In genomic region chr1:191629836-191630235, GRCh38 we compare ENCODE assay signal across 2 cellular contexts.
TF ChIP-seq lines count a peak whose summit lies in the region.

No MANE protein-coding gene starts in this region.

TF ChIP-seq in GM23338, 12 proteins besides CTCF, POLR2A, EP300 and RAD21:
- TF ChIP-seq ZNF462 (CRISPR knock-in tag; IDR thresholded peaks at IDR 0.05) (no peak), EZH2phosphoT487 (IDR thresholded peaks at IDR 0.05; ENCODE audit: unreplicated experiment) (no peak), JUNB (IDR thresholded peaks at IDR 0.05; ENCODE audit: unreplicated experiment) (no peak), EZH2 (IDR thresholded peaks at IDR 0.05; ENCODE audit: low read depth, unreplicated experiment) (no peak), STAT1 (IDR thresholded peaks at IDR 0.05; ENCODE audit: unreplicated experiment) (no peak), POLR2AphosphoS5 (IDR thresholded peaks at IDR 0.05; ENCODE audit: low read depth) (no peak), REST (IDR thresholded peaks at IDR 0.05; ENCODE audit: unreplicated experiment) (no peak), ZNF114 (CRISPR knock-in tag; IDR thresholded peaks at IDR 0.05) (no peak), ETS1 (IDR thresholded peaks at IDR 0.05) (no peak), CREB1 (CRISPR knock-in tag; IDR thresholded peaks at IDR 0.05; ENCODE audit: low read depth) (no peak), ZNF331 (CRISPR knock-in tag; IDR thresholded peaks at IDR 0.05; ENCODE audit: low read depth) (no peak)

TF ChIP-seq in GM12878, 131 proteins besides CTCF, POLR2A, EP300 and RAD21 (continued from another document):
- TF ChIP-seq REST (IDR thresholded peaks at IDR 0.05; ENCODE audit: low read depth, low read length): no peak
- TF ChIP-seq SUZ12 (IDR thresholded peaks at IDR 0.05; ENCODE audit: unreplicated experiment): no peak
- no peak for TF ChIP-seq ZNF592 (IDR thresholded peaks at IDR 0.05)
- no peak for TF ChIP-seq SKIL (IDR thresholded peaks at IDR 0.05; ENCODE audit: low read depth, poor library complexity, severe bottlenecking)
- TF ChIP-seq NRF1 (conservative IDR thresholded peaks at IDR 0.05; ENCODE audit: low read depth, low read length): no peak
- TF ChIP-seq SRF (IDR thresholded peaks at IDR 0.05; ENCODE audit: low read depth in 2 of 2, low read length in 2 of 2): no peak
- TF ChIP-seq TCF12 (IDR thresholded peaks at IDR 0.05; ENCODE audit: low read depth, low read length): no peak
- TF ChIP-seq PBX3 (IDR thresholded peaks at IDR 0.05; ENCODE audit: insufficient replicate concordance, low read depth, low read length): no peak
- no peak for TF ChIP-seq TARDBP (IDR thresholded peaks at IDR 0.05; ENCODE audit: borderline replicate concordance)
